1 cellular context compared by ENCODE assay signal in genomic region chr1:206693592-206693991, GRCh38.
TF ChIP-seq lines count a peak whose summit lies in the region.

No MANE protein-coding gene starts in this region.

TF ChIP-seq in GM12878, 131 proteins besides CTCF, POLR2A, EP300 and RAD21:
- peak; percentile 60; the same call in 1 of the 2 replicates for TF ChIP-seq POLR2AphosphoS5 (IDR thresholded peaks at IDR 0.05; ENCODE audit: low read length)
- no peak for TF ChIP-seq ZNF687 (IDR thresholded peaks at IDR 0.05)
